Comparison of ENCODE assay signal across 13 cellular contexts in the genomic region with DNA sequence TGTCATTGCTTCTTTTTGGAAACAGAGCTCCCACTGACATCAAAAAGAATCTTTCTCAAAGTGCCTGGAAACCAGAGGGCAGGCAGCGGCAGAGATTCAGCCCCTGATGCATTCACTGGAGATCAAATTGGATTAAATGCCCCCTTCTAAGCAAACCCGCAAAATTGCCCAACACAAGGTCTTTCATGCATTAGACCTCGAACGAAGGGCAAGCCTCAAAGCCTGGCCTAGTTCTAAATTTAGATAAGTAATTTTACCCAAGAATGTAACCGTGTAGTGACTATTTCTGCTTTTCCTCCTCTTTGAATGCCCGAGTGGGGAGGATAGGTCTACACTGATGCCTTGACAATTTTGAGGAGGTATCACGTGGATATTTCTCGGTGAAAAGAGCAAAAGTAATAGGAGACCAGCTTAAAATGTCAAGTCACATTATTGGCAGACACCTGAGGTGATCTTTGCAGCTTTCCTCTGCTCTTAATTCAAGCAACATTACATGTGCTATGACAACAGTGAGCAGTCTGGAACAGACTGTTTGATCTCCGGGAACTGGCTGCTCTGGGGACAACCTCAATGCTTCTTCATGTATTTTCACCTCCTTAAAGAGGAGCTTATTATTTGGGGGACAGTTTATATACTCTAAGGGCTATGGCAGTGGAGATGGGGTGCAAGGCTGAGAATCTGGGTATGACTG.
DNase-seq lines count a peak whose midpoint lies in the region; ATAC-seq and TF ChIP-seq lines count a peak whose summit lies in the region.
"Had no signal": no experiment of that assay in that cellular context is flagged by ENCODE, and none has a peak within 500 bp of the region (broad histone marks: within the 10 kb centered on the region; RNA-seq: fewer than 3 reads in every experiment).

No MANE protein-coding gene starts in this region.

- H3K36me3 ChIP-seq in cardiac muscle cell = no peaks in the 10 kb centered on the region
- H3K36me3 ChIP-seq in prostate gland = no peaks in the 10 kb centered on the region
- no peaks in the 10 kb centered on the region for H3K36me3 ChIP-seq in stomach

- intact Hi-C loops in left cardiac atrium (cut with DNase I) = no loop called here
- intact Hi-C loops in prostate gland (cut with DNase I) = no loop called here
- intact Hi-C loops in stomach (cut with DNase I; ENCODE audit: low total_unique reads) = no loop called here

- no peak for TF ChIP-seq POLR2A in prostate gland (IDR thresholded peaks at IDR 0.05)
- no peak for TF ChIP-seq POLR2A in stomach (IDR thresholded peaks at IDR 0.05)

- peaks cover 4% of the 10 kb centered on the region for H3K9me3 ChIP-seq in cardiac muscle cell (ENCODE audit: low read depth)
- H3K9me3 ChIP-seq in prostate gland = no peaks in the 10 kb centered on the region
- H3K9me3 ChIP-seq in stomach = peaks cover 5 to 43% (median 26%) of the 10 kb centered on the region in 4 donors
- H3K9me3 ChIP-seq: Caco-2 had no signal

- TF ChIP-seq EP300 in stomach (IDR thresholded peaks at IDR 0.05) = no peak

- 80% methylated on average over 9 of the region's 9 CpGs for WGBS in prostate gland
- WGBS in stomach, 5 donors = 78 to 84% (median 82%) methylated on average over 9 of the region's 9 CpGs

- peaks cover 10% of the 10 kb centered on the region for H3K4me1 ChIP-seq in cardiac muscle cell (ENCODE audit: low read depth)
- no peaks in the 10 kb centered on the region for H3K4me1 ChIP-seq in prostate gland (replicated peaks)
- H3K4me1 ChIP-seq in stomach = no peaks in the 10 kb centered on the region
- H3K4me1 ChIP-seq: Caco-2 had no signal

- H3K27me3 ChIP-seq in cardiac muscle cell (no peaks in the 10 kb centered on the region), prostate gland (replicated peaks; ENCODE audit: insufficient read depth) (no peaks in the 10 kb centered on the region), stomach (no peaks in the 10 kb centered on the region)

- no peak for TF ChIP-seq CTCF in cardiac muscle cell (IDR thresholded peaks at IDR 0.05; ENCODE audit: low read depth, low read length)
- TF ChIP-seq CTCF in prostate gland (IDR thresholded peaks at IDR 0.05) = no peak
- TF ChIP-seq CTCF in stomach (IDR thresholded peaks at IDR 0.05) = no peak

- H3K27ac ChIP-seq in cardiac muscle cell (peak overlapping the region; percentile 30), prostate gland (no peak overlapping the region), stomach (no peak overlapping the region)
- H3K27ac ChIP-seq: C4-2B, HL-60 had no signal

- no peak for ATAC-seq in left cardiac atrium
- no peak for ATAC-seq in HG02798 (IDR thresholded peaks at IDR 0.05; ENCODE audit: poor library complexity, unreplicated experiment)
- ATAC-seq in GM19467 (IDR thresholded peaks at IDR 0.05; ENCODE audit: unreplicated experiment) = no peak
- ATAC-seq: GM23338 had no signal

- no peak for DNase-seq in cardiac muscle cell (ENCODE audit: low read depth in 1 of 2, low spot score in 1 of 2)
- DNase-seq in left cardiac atrium = no peak
- DNase-seq in RPMI8226 = peak; percentile 20
- peak; percentile 7 for DNase-seq in prostate gland (ENCODE audit: low spot score)
- no peak for DNase-seq in stomach
- DNase-seq: Caco-2; CD4-positive, alpha-beta T cell; HCEC 1CT had no signal

- H3K4me3 ChIP-seq in cardiac muscle cell (no peak overlapping the region), prostate gland (no peak overlapping the region), stomach (no peak overlapping the region)
- H3K4me3 ChIP-seq: GM23338 had no signal

Comparison
In these comparisons a context has a peak if more than half of its experiments do, and no peak if none do; other contexts are left out.
1. DNase-seq: peak in RPMI8226 (single experiment) and prostate gland (single experiment); none in cardiac muscle cell (0 of 2), left cardiac atrium (single experiment) and stomach (single experiment).